ENCODE assay signal across 1 cellular context in genomic region chr10:96043157-96043894, GRCh38.
TF ChIP-seq lines count a peak whose summit lies in the region.

A gene with protein sequence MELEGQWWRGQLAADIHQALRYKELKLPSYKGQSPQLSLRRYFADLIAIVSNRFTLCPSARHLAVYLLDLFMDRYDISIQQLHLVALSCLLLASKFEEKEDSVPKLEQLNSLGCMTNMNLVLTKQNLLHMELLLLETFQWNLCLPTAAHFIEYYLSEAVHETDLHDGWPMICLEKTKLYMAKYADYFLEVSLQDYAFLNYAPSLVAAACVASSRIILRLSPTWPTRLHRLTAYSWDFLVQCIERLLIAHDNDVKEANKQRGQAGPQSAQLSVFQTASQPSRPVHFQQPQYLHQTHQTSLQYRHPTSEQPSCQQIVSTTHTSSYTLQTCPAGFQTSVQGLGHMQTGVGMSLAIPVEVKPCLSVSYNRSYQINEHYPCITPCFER (plus strand): TSS chr10:96043583. CDS start chr10:96044394, 811 bp downstream.

TF ChIP-seq in HepG2, 621 proteins besides CTCF, POLR2A, EP300 and RAD21 (continued from another document and continues in another):
- TF ChIP-seq, protein P1, sequence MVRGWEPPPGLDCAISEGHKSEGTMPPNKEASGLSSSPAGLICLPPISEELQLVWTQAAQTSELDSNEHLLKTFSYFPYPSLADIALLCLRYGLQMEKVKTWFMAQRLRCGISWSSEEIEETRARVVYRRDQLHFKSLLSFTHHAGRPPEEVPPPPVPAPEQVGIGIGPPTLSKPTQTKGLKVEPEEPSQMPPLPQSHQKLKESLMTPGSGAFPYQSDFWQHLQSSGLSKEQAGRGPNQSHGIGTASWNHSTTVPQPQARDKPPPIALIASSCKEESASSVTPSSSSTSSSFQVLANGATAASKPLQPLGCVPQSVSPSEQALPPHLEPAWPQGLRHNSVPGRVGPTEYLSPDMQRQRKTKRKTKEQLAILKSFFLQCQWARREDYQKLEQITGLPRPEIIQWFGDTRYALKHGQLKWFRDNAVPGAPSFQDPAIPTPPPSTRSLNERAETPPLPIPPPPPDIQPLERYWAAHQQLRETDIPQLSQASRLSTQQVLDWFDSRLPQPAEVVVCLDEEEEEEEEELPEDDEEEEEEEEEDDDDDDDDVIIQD (CRISPR knock-in tag; IDR thresholded peaks at IDR 0.05; ENCODE audit: low read depth) = 0 out of 2 replicates have a peak, but pooled peaks have one; percentile 21
- TF ChIP-seq, protein P2, sequence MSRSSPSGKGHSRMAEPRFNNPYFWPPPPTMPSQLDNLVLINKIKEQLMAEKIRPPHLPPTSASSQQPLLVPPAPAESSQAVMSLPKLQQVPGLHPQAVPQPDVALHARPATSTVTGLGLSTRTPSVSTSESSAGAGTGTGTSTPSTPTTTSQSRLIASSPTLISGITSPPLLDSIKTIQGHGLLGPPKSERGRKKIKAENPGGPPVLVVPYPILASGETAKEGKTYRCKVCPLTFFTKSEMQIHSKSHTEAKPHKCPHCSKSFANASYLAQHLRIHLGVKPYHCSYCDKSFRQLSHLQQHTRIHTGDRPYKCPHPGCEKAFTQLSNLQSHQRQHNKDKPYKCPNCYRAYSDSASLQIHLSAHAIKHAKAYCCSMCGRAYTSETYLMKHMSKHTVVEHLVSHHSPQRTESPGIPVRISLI (CRISPR knock-in tag; IDR thresholded peaks at IDR 0.05; ENCODE audit: borderline replicate concordance) = 0 out of 2 replicates have a peak, but pooled peaks have one; percentile 12
- TF ChIP-seq ZNF652 (CRISPR knock-in tag; IDR thresholded peaks at IDR 0.05; ENCODE audit: borderline replicate concordance, low read depth) (no peak), ZNF160 (CRISPR knock-in tag; IDR thresholded peaks at IDR 0.05) (peak; percentile 76; the same call in 1 of the 2 replicates), FIP1L1 (IDR thresholded peaks at IDR 0.05; ENCODE audit: borderline replicate concordance, insufficient read depth, low read depth, low read length) (no peak), PHF5A (CRISPR knock-in tag; IDR thresholded peaks at IDR 0.05; ENCODE audit: low read depth, unreplicated experiment) (peak; percentile 13), TFDP1 (CRISPR knock-in tag; IDR thresholded peaks at IDR 0.05; ENCODE audit: borderline replicate concordance) (peak; percentile 94), FOXK1 (CRISPR knock-in tag; IDR thresholded peaks at IDR 0.05; ENCODE audit: borderline replicate concordance, low read depth) (no peak; the same call in 1 of the 2 replicates), ZBTB10 (CRISPR knock-in tag; IDR thresholded peaks at IDR 0.05; ENCODE audit: borderline replicate concordance) (no peak), SCMH1 (CRISPR knock-in tag; IDR thresholded peaks at IDR 0.05; ENCODE audit: borderline replicate concordance) (no peak), KLF11 (CRISPR knock-in tag; IDR thresholded peaks at IDR 0.05) (no peak), RORA (CRISPR knock-in tag; IDR thresholded peaks at IDR 0.05) (no peak), ASH2L (IDR thresholded peaks at IDR 0.05; ENCODE audit: insufficient read length, low read depth, low read length) (peak; percentile 87), NCOA5 (CRISPR knock-in tag; IDR thresholded peaks at IDR 0.05) (no peak), ARNT (IDR thresholded peaks at IDR 0.05) (no peak), ZNF766 (CRISPR knock-in tag; IDR thresholded peaks at IDR 0.05; ENCODE audit: borderline replicate concordance) (peak; percentile 92), NR1H2 (CRISPR knock-in tag; IDR thresholded peaks at IDR 0.05; ENCODE audit: borderline replicate concordance, low read depth) (no peak), ZNF570 (CRISPR knock-in tag; IDR thresholded peaks at IDR 0.05; ENCODE audit: borderline replicate concordance) (peak; percentile 91; the same call in 1 of the 2 replicates), NCOA1 (CRISPR knock-in tag; IDR thresholded peaks at IDR 0.05) (0 out of 2 replicates have a peak, but pooled peaks have one; percentile 14), ZNF44 (CRISPR knock-in tag; IDR thresholded peaks at IDR 0.05) (no peak), SKI (IDR thresholded peaks at IDR 0.05; ENCODE audit: partially characterized antibody) (peak; percentile 63), HMG20B (CRISPR knock-in tag; conservative IDR thresholded peaks at IDR 0.05) (no peak), ZNF619 (CRISPR knock-in tag; IDR thresholded peaks at IDR 0.05) (no peak), TAF15 (IDR thresholded peaks at IDR 0.05; ENCODE audit: low read depth, low read length, poor library complexity, severe bottlenecking) (no peak), ZNF468 (CRISPR knock-in tag; IDR thresholded peaks at IDR 0.05) (peak; percentile 5; the same call in 1 of the 2 replicates), ZNF253 (CRISPR knock-in tag; IDR thresholded peaks at IDR 0.05; ENCODE audit: borderline replicate concordance) (0 out of 2 replicates have a peak, but pooled peaks have one; percentile 44), ZFP36 (IDR thresholded peaks at IDR 0.05; ENCODE audit: borderline replicate concordance, low read depth, low read length, partially characterized antibody) (no peak), PHB2 (IDR thresholded peaks at IDR 0.05; ENCODE audit: partially characterized antibody) (no peak), ZBTB8A (CRISPR knock-in tag; IDR thresholded peaks at IDR 0.05; ENCODE audit: borderline replicate concordance, low read depth) (no peak), ZBTB1 (CRISPR knock-in tag; IDR thresholded peaks at IDR 0.05; ENCODE audit: borderline replicate concordance) (no peak), ZNF431 (CRISPR knock-in tag; IDR thresholded peaks at IDR 0.05; ENCODE audit: borderline replicate concordance, low read depth) (peak; percentile 79; the same call in 1 of the 2 replicates), ZNF205 (CRISPR knock-in tag; IDR thresholded peaks at IDR 0.05) (no peak; the same call in 1 of the 2 replicates), TERF1 (CRISPR knock-in tag; IDR thresholded peaks at IDR 0.05) (no peak; the same call in 1 of the 2 replicates), TCF7L2 (IDR thresholded peaks at IDR 0.05; ENCODE audit: low read depth, low read length) (no peak), KDM1A (CRISPR knock-in tag; IDR thresholded peaks at IDR 0.05) (no peak), HNRNPK (IDR thresholded peaks at IDR 0.05; ENCODE audit: low read depth, low read length, poor library complexity, severe bottlenecking) (no peak), ERF (CRISPR knock-in tag; IDR thresholded peaks at IDR 0.05) (peak; percentile 40; the same call in 1 of the 2 replicates), ZSCAN29 (CRISPR knock-in tag; conservative IDR thresholded peaks at IDR 0.05) (0 out of 2 replicates have a peak, but pooled peaks have one; percentile 34)
- TF ChIP-seq, protein P3, sequence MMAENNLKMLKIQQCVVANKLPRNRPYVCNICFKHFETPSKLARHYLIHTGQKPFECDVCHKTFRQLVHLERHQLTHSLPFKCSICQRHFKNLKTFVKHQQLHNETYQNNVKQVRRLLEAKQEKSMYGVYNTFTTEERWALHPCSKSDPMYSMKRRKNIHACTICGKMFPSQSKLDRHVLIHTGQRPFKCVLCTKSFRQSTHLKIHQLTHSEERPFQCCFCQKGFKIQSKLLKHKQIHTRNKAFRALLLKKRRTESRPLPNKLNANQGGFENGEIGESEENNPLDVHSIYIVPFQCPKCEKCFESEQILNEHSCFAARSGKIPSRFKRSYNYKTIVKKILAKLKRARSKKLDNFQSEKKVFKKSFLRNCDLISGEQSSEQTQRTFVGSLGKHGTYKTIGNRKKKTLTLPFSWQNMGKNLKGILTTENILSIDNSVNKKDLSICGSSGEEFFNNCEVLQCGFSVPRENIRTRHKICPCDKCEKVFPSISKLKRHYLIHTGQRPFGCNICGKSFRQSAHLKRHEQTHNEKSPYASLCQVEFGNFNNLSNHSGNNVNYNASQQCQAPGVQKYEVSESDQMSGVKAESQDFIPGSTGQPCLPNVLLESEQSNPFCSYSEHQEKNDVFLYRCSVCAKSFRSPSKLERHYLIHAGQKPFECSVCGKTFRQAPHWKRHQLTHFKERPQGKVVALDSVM (CRISPR knock-in tag; IDR thresholded peaks at IDR 0.05) = no peak; the same call in 1 of the 2 replicates
- TF ChIP-seq, protein P4, sequence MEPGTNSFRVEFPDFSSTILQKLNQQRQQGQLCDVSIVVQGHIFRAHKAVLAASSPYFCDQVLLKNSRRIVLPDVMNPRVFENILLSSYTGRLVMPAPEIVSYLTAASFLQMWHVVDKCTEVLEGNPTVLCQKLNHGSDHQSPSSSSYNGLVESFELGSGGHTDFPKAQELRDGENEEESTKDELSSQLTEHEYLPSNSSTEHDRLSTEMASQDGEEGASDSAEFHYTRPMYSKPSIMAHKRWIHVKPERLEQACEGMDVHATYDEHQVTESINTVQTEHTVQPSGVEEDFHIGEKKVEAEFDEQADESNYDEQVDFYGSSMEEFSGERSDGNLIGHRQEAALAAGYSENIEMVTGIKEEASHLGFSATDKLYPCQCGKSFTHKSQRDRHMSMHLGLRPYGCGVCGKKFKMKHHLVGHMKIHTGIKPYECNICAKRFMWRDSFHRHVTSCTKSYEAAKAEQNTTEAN (CRISPR knock-in tag; conservative IDR thresholded peaks at IDR 0.05) = peak; percentile 92
- TF ChIP-seq, protein P5, sequence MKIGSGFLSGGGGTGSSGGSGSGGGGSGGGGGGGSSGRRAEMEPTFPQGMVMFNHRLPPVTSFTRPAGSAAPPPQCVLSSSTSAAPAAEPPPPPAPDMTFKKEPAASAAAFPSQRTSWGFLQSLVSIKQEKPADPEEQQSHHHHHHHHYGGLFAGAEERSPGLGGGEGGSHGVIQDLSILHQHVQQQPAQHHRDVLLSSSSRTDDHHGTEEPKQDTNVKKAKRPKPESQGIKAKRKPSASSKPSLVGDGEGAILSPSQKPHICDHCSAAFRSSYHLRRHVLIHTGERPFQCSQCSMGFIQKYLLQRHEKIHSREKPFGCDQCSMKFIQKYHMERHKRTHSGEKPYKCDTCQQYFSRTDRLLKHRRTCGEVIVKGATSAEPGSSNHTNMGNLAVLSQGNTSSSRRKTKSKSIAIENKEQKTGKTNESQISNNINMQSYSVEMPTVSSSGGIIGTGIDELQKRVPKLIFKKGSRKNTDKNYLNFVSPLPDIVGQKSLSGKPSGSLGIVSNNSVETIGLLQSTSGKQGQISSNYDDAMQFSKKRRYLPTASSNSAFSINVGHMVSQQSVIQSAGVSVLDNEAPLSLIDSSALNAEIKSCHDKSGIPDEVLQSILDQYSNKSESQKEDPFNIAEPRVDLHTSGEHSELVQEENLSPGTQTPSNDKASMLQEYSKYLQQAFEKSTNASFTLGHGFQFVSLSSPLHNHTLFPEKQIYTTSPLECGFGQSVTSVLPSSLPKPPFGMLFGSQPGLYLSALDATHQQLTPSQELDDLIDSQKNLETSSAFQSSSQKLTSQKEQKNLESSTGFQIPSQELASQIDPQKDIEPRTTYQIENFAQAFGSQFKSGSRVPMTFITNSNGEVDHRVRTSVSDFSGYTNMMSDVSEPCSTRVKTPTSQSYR (CRISPR knock-in tag; IDR thresholded peaks at IDR 0.05; ENCODE audit: borderline replicate concordance) = peak; percentile 22; the same call in 1 of the 2 replicates
- TF ChIP-seq, protein P6, sequence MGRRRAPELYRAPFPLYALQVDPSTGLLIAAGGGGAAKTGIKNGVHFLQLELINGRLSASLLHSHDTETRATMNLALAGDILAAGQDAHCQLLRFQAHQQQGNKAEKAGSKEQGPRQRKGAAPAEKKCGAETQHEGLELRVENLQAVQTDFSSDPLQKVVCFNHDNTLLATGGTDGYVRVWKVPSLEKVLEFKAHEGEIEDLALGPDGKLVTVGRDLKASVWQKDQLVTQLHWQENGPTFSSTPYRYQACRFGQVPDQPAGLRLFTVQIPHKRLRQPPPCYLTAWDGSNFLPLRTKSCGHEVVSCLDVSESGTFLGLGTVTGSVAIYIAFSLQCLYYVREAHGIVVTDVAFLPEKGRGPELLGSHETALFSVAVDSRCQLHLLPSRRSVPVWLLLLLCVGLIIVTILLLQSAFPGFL (CRISPR knock-in tag; IDR thresholded peaks at IDR 0.05) = no peak
- TF ChIP-seq, protein P7, sequence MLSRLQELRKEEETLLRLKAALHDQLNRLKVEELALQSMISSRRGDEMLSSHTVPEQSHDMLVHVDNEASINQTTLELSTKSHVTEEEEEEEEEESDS (CRISPR knock-in tag; IDR thresholded peaks at IDR 0.05; ENCODE audit: borderline replicate concordance) = peak; percentile 50; the same call in 1 of the 2 replicates
